30 cellular contexts compared by ENCODE assay signal in the genomic region with DNA sequence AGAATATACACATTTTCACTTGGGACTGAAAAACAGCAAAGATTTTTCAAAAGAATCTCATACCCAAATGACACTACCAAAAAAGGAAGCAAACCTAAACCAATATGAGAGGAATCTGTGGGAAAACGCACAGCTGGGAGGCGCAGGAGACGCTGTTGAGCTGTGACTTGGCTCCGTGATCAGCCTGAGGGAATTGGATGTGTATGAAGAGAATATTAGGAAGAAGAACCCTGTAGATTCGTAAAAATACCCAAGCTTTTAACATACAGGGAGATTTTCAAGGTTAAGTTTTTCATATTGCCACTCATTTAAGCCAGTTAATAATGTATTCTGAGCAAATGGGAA.
"Had no signal": no experiment of that assay in that cellular context is flagged by ENCODE, and none has a peak within 500 bp of the region (broad histone marks: within the 10 kb centered on the region; RNA-seq: fewer than 3 reads in every experiment).

No MANE protein-coding gene starts in this region.

- H3K4me3 Mint-ChIP-seq: activated B cell treated with CpG ODN at 0.5 μM for 24 hours; activated CD8-positive, alpha-beta T cell treated with anti-CD3 and anti-CD28 coated beads for 36 hours; activated naive CD8-positive, alpha-beta T cell; activated T-cell treated with anti-CD3 and anti-CD28 coated beads, Interleukin-2, amount 50 U/mL, for 4 hours; activated T-helper 17 cell treated with anti-CD3 and anti-CD28 coated beads, Interleukin-2, amount 50 U/mL, for 72 hours; T-helper 17 cell; T-helper 2 cell treated with Interferon-gamma antibody and Interleukin-4, amounts not matched to agents 5 μg/mL and 100 μg/mL, for 36 hours had no signal

- H3K9me3 ChIP-seq: colonic mucosa, esophagus squamous epithelium had no signal

- H3K27me3 ChIP-seq: colonic mucosa, esophagus squamous epithelium had no signal

- H3K4me1 ChIP-seq: colonic mucosa had no signal

- ATAC-seq: activated CD4-positive, CD25-positive, alpha-beta regulatory T cell treated with anti-CD3 and anti-CD28 coated beads, Interleukin-2, amount 50 U/mL, for 24 hours; activated T-cell treated with anti-CD3 and anti-CD28 coated beads, Interleukin-2, amount 50 U/mL, for 4 hours; activated T-helper 17 cell treated with anti-CD3 and anti-CD28 coated beads, Interleukin-2, amount 50 U/mL, for 72 hours; T-helper 17 cell had no signal

- H3K9me3 Mint-ChIP-seq: activated B cell treated with CpG ODN at 0.5 μM for 24 hours; activated CD8-positive, alpha-beta T cell treated with anti-CD3 and anti-CD28 coated beads for 36 hours; activated T-cell treated with anti-CD3 and anti-CD28 coated beads, Interleukin-2, amount 50 U/mL, for 4 hours; activated T-helper 17 cell treated with anti-CD3 and anti-CD28 coated beads, Interleukin-2, amount 50 U/mL, for 72 hours; T-helper 2 cell treated with Interferon-gamma antibody and Interleukin-4, amounts not matched to agents 5 μg/mL and 100 μg/mL, for 36 hours had no signal

- H3K27me3 Mint-ChIP-seq: activated CD8-positive, alpha-beta T cell treated with anti-CD3 and anti-CD28 coated beads for 36 hours; activated naive CD8-positive, alpha-beta T cell had no signal

- FAIRE-seq: astrocyte, endometrium, endothelial cell of umbilical vein had no signal

- H3K4me3 ChIP-seq: colonic mucosa, esophagus squamous epithelium had no signal

- H3K36me3 ChIP-seq: colonic mucosa, esophagus squamous epithelium, WERI-Rb-1 had no signal

- DNase-seq: activated B cell treated with CpG ODN at 0.5 μM for 24 hours; activated CD4-positive, alpha-beta T cell treated with anti-CD3 and anti-CD28 coated beads for 48 hours; activated CD4-positive, alpha-beta T cell treated with anti-CD3 and anti-CD28 coated beads, Interleukin-2, amount 50 U/mL, for 1 hour; activated CD4-positive, alpha-beta T cell treated with anti-CD3 and anti-CD28 coated beads, Interleukin-2, amount 50 U/mL, for 48 hours; activated CD8-positive, alpha-beta memory T cell treated with anti-CD3 and anti-CD28 coated beads for 24 hours; activated CD8-positive, alpha-beta T cell treated with anti-CD3 and anti-CD28 coated beads for 36 hours; activated effector memory CD4-positive, alpha-beta T cell treated with Interleukin-2 at 50 U/mL for 16 hours; activated gamma-delta T cell treated with Interleukin-2 at 50 U/mL for 16 hours; activated naive CD4-positive, alpha-beta T cell treated with anti-CD3 and anti-CD28 coated beads, Interleukin-2, amount 50 U/mL, for 16 hours; activated naive CD4-positive, alpha-beta T cell treated with Interleukin-2 at 50 U/mL for 16 hours; activated T-cell treated with anti-CD3 and anti-CD28 coated beads, Interleukin-2, amount 50 U/mL, for 4 hours; amniotic stem cell; anterior cingulate cortex; colonic mucosa; effector CD8-positive, alpha-beta T cell; esophagus squamous epithelium; foreskin melanocyte; head of caudate nucleus; T-helper 1 cell; T-helper 17 cell; T1000; WERI-Rb-1 had no signal

- H3K4me1 Mint-ChIP-seq: T-helper 17 cell had no signal

- H3K27ac ChIP-seq: colonic mucosa, epithelial cell of prostate, esophagus squamous epithelium, WERI-Rb-1 had no signal

- H3K27ac Mint-ChIP-seq: activated B cell treated with CpG ODN at 0.5 μM for 24 hours; activated CD8-positive, alpha-beta T cell treated with anti-CD3 and anti-CD28 coated beads for 36 hours; activated naive CD8-positive, alpha-beta T cell; activated T-helper 17 cell treated with anti-CD3 and anti-CD28 coated beads, Interleukin-2, amount 50 U/mL, for 72 hours; T-helper 17 cell; T-helper 2 cell treated with Interferon-gamma antibody and Interleukin-4, amounts not matched to agents 5 μg/mL and 100 μg/mL, for 36 hours had no signal
